ENCODE assay signal across 26 cellular contexts in the genomic region with DNA sequence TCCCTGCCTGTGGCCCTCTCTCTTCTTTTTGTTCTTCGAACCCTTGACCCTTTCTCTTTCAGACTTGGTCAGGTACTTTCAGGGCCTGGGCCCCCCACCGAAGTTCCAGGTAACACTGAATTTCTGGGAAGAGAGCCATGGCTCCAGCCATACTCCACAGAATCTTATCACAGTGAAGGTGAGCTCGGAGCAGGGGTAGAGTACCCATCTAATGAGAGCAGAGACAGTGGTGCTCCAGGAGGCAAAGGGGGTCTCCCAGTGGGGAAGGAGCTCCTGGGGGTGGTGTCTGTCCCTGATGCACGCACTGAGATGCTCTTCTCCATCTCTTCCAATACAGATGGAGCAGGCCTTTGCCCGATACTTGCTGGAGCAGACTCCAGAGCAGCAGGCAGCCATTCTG. TPM values are rescaled to one million over a fixed set of nuclear protein-coding genes. Genes with fewer than 3 reads are reported as not detected.
DNase-seq lines count a peak whose midpoint lies in the region; ATAC-seq, FAIRE-seq and TF ChIP-seq lines count a peak whose summit lies in the region.
"Had no signal": no experiment of that assay in that cellular context is flagged by ENCODE, and none has a peak within 500 bp of the region (broad histone marks: within the 10 kb centered on the region; RNA-seq: fewer than 3 reads in every experiment).

No MANE protein-coding gene starts in this region.

- no peaks in the 10 kb centered on the region for H3K9me3 Mint-ChIP-seq in MCF 10A (ENCODE audit: unreplicated experiment)
- H3K9me3 Mint-ChIP-seq in dendritic cell treated with granulocyte-macrophage colony-stimulating factor and Interleukin-4, amounts not matched to agents 40 ng/mL and 50 ng/mL, for 4 days: no peaks in the 10 kb centered on the region
- no peaks in the 10 kb centered on the region for H3K9me3 Mint-ChIP-seq in stimulated activated memory B cell treated with anti-CD40 and anti-IgM and Interleukin-4, amounts not matched to agents 10 μg/mL and 1 μg/mL and 100 μg/mL, for 72 hours
- H3K9me3 Mint-ChIP-seq: brain had no signal

- DNase-seq in MCF 10A (ENCODE audit: unreplicated experiment) (no peak), breast epithelium (ENCODE audit: low spot score in 2 of 2) (no peak), RWPE1 (ENCODE audit: low spot score) (no peak), uterus (no peak), H54 (ENCODE audit: insufficient read length, low spot score) (no peak)
- DNase-seq: activated gamma-delta T cell treated with Interleukin-2 at 50 U/mL for 16 hours, amniotic stem cell, DMS153, Karpas-422, NCI-H1436, NCI-H2081, NCI-H226, NCI-H69, ovary, PC-9, T-helper 2 cell, tibial artery had no signal

- H3K4me3 ChIP-seq in breast epithelium (no peak overlapping the region), uterus (no peak overlapping the region)
- H3K4me3 ChIP-seq: gastroesophageal sphincter, hepatocyte, mucosa of descending colon, ovary, PC-9, tibial artery had no signal

- no TSS peak for BruUV-seq in MCF 10A (replicated peaks; lab: Mats Ljungman, UMichigan)

- H3K4me3 Mint-ChIP-seq in MCF 10A (ENCODE audit: unreplicated experiment): no peak overlapping the region
- H3K4me3 Mint-ChIP-seq in dendritic cell treated with granulocyte-macrophage colony-stimulating factor and Interleukin-4, amounts not matched to agents 40 ng/mL and 50 ng/mL, for 4 days: no peak overlapping the region
- no peak overlapping the region for H3K4me3 Mint-ChIP-seq in stimulated activated memory B cell treated with anti-CD40 and anti-IgM and Interleukin-4, amounts not matched to agents 10 μg/mL and 1 μg/mL and 100 μg/mL, for 72 hours
- H3K4me3 Mint-ChIP-seq: brain had no signal

- POLR2A ChIA-PET in MCF 10A (lab: Yijun Ruan, JAX): interaction anchor here (0.7 kb wide), 1 partner anchor 175 kb away, joined by 3 read pairs; no protein-coding TSS in a partner anchor
- POLR2A ChIA-PET in RWPE1 (lab: Yijun Ruan, JAX; ENCODE audit: low non-redundant PET): no interaction called here

- H3K27ac ChIP-seq in breast epithelium (no peak overlapping the region), RWPE1 (peak overlapping the region; percentile 22), uterus (no peak overlapping the region)
- H3K27ac ChIP-seq: gastroesophageal sphincter, hepatocyte, ovary, PC-9, tibial artery had no signal

- no peak for ATAC-seq in stimulated activated memory B cell treated with anti-CD40 and anti-IgM and Interleukin-4, amounts not matched to agents 10 μg/mL and 1 μg/mL and 100 μg/mL, for 72 hours
- ATAC-seq: activated CD4-positive, CD25-positive, alpha-beta regulatory T cell treated with anti-CD3 and anti-CD28 coated beads, Interleukin-2, amount 50 U/mL, for 24 hours; gastroesophageal sphincter; mucosa of descending colon; Right ventricle myocardium inferior had no signal

- no peaks in the 10 kb centered on the region for H3K9me3 ChIP-seq in breast epithelium
- H3K9me3 ChIP-seq in uterus: no peaks in the 10 kb centered on the region
- H3K9me3 ChIP-seq: gastroesophageal sphincter, mucosa of descending colon, ovary, tibial artery had no signal

- H3K36me3 ChIP-seq in breast epithelium (no peaks in the 10 kb centered on the region), uterus (no peaks in the 10 kb centered on the region)
- H3K36me3 ChIP-seq: ovary had no signal

- H3K4me1 ChIP-seq in breast epithelium (peaks cover 0 to 5% of the 10 kb centered on the region in 2 donors), uterus (peaks cover 7% of the 10 kb centered on the region in 2 donors)

- FAIRE-seq in H54 (lab: Jason Lieb, UNC): no peak
- FAIRE-seq: GM12892 had no signal

- CTCF ChIA-PET in MCF 10A (lab: Yijun Ruan, JAX): interaction anchor here (0.6 to 1.6 kb wide), 3 partner anchors 30 to 75 kb away, joined by 3 to 4 read pairs (median 3); partner anchors contain the start of gene PSME1
- CTCF ChIA-PET in RWPE1 (lab: Yijun Ruan, JAX): interaction anchor here (0.5 kb wide), 1 partner anchor 22 kb away, joined by 3 read pairs; no protein-coding TSS in a partner anchor

- intact Hi-C loops in MCF 10A (cut with micrococcal nuclease) (no loop called here), breast epithelium (cut with DNase I; ENCODE audit: low total_unique reads) (no loop called here), uterus (cut with DNase I; ENCODE audit: low total_unique reads) (no loop called here)
- intact Hi-C loops in dendritic cell treated with granulocyte-macrophage colony-stimulating factor and Interleukin-4, amounts not matched to agents 40 ng/mL and 50 ng/mL, for 4 days (cut with micrococcal nuclease): no loop called here

- H3K27me3 ChIP-seq in breast epithelium (no peaks in the 10 kb centered on the region), uterus (no peaks in the 10 kb centered on the region)
- H3K27me3 ChIP-seq: gastroesophageal sphincter, hepatocyte, ovary, tibial artery had no signal

- H3K27ac Mint-ChIP-seq in MCF 10A (ENCODE audit: low read depth, unreplicated experiment): peak overlapping the region; percentile 64
- peak overlapping the region; percentile 82 for H3K27ac Mint-ChIP-seq in dendritic cell treated with granulocyte-macrophage colony-stimulating factor and Interleukin-4, amounts not matched to agents 40 ng/mL and 50 ng/mL, for 4 days
- peak overlapping the region; percentile 36 for H3K27ac Mint-ChIP-seq in stimulated activated memory B cell treated with anti-CD40 and anti-IgM and Interleukin-4, amounts not matched to agents 10 μg/mL and 1 μg/mL and 100 μg/mL, for 72 hours

- TF ChIP-seq CTCF in MCF 10A (IDR thresholded peaks at IDR 0.05; ENCODE audit: unreplicated experiment): no peak
- no peak for TF ChIP-seq CTCF in breast epithelium (IDR thresholded peaks at IDR 0.05)
- no peak for TF ChIP-seq CTCF in RWPE1 (conservative IDR thresholded peaks at IDR 0.05; ENCODE audit: low read depth)
- TF ChIP-seq CTCF in uterus (IDR thresholded peaks at IDR 0.05): no peak

- TF ChIP-seq POLR2A in breast epithelium (IDR thresholded peaks at IDR 0.05) (no peak), uterus (IDR thresholded peaks at IDR 0.05) (no peak), H54 (IDR thresholded peaks at IDR 0.05; ENCODE audit: low read depth, low read length) (no peak)

- no peaks in the 10 kb centered on the region for H3K27me3 Mint-ChIP-seq in MCF 10A (ENCODE audit: insufficient read depth, unreplicated experiment)
- H3K27me3 Mint-ChIP-seq in dendritic cell treated with granulocyte-macrophage colony-stimulating factor and Interleukin-4, amounts not matched to agents 40 ng/mL and 50 ng/mL, for 4 days: peaks cover 2% of the 10 kb centered on the region
- H3K27me3 Mint-ChIP-seq in stimulated activated memory B cell treated with anti-CD40 and anti-IgM and Interleukin-4, amounts not matched to agents 10 μg/mL and 1 μg/mL and 100 μg/mL, for 72 hours: no peaks in the 10 kb centered on the region

- H3K36me3 Mint-ChIP-seq in MCF 10A (ENCODE audit: insufficient read depth, unreplicated experiment): peaks cover 53% of the 10 kb centered on the region
- H3K36me3 Mint-ChIP-seq in dendritic cell treated with granulocyte-macrophage colony-stimulating factor and Interleukin-4, amounts not matched to agents 40 ng/mL and 50 ng/mL, for 4 days (ENCODE audit: low read depth): peaks cover 96% of the 10 kb centered on the region
- H3K36me3 Mint-ChIP-seq in stimulated activated memory B cell treated with anti-CD40 and anti-IgM and Interleukin-4, amounts not matched to agents 10 μg/mL and 1 μg/mL and 100 μg/mL, for 72 hours: peaks cover 83% of the 10 kb centered on the region

- H3K4me1 Mint-ChIP-seq in MCF 10A (ENCODE audit: insufficient read depth, unreplicated experiment): peaks cover 12% of the 10 kb centered on the region
- peaks cover 84% of the 10 kb centered on the region for H3K4me1 Mint-ChIP-seq in dendritic cell treated with granulocyte-macrophage colony-stimulating factor and Interleukin-4, amounts not matched to agents 40 ng/mL and 50 ng/mL, for 4 days (ENCODE audit: low read depth)
- peaks cover 45% of the 10 kb centered on the region for H3K4me1 Mint-ChIP-seq in stimulated activated memory B cell treated with anti-CD40 and anti-IgM and Interleukin-4, amounts not matched to agents 10 μg/mL and 1 μg/mL and 100 μg/mL, for 72 hours

RNA-seq across cellular contexts. Expression of gene IRF9, which starts 4.7 kb away (rescaled TPM):
- total RNA-seq in MCF 10A (2022) (13.6 and 23.8 TPM in 2 replicates), breast epithelium (10 to 100 TPM; 44.6 to 76.0 (median 54.7) TPM), uterus (100 to 1,000 TPM in 1 of 4 donors, 10 to 100 TPM in 3; 33.2 to 205 (median 67.2) TPM)

RNA-seq across cellular contexts. Expression of gene REC8, which starts 6.1 kb away (rescaled TPM):
- total RNA-seq in MCF 10A (2022): 6.1 and 12.1 TPM in 2 replicates
- total RNA-seq in breast epithelium: 10 to 100 TPM in 1 of 3 donors, 1 to 10 TPM in 2; 2.9 to 10.2 (median 6.6) TPM
- 10 to 100 TPM in 3 of 4 donors, 1 to 10 TPM in 1; 9.5 to 54.3 (median 42.1) TPM for total RNA-seq in uterus

RNA-seq across cellular contexts. Expression of gene RNF31, which starts 18.5 kb away (rescaled TPM):
- total RNA-seq in MCF 10A (2022): 62.2 and 67.4 TPM in 2 replicates
- total RNA-seq in breast epithelium: 10 to 100 TPM; 29.1 to 43.8 (median 41.0) TPM
- total RNA-seq in uterus: 100 to 1,000 TPM in 1 of 4 donors, 10 to 100 TPM in 3; 17.7 to 106 (median 57.9) TPM

RNA-seq across cellular contexts. Expression of gene PSME2, which starts 19.4 kb away (rescaled TPM):
- total RNA-seq in MCF 10A (2022) (134 and 135 TPM in 2 replicates), breast epithelium (10 to 100 TPM; 22.1 to 69.2 (median 62.1) TPM), uterus (100 to 1,000 TPM in 1 of 4 donors, 10 to 100 TPM in 3; 16.9 to 113 (median 25.7) TPM)

RNA-seq across cellular contexts. Expression of gene IPO4, which starts 22.8 kb away (rescaled TPM):
- 57.2 and 100 TPM in 2 replicates for total RNA-seq in MCF 10A (2022)
- 10 to 100 TPM; 17.0 to 41.6 (median 21.7) TPM for total RNA-seq in breast epithelium
- total RNA-seq in uterus: 10 to 100 TPM in 3 of 4 donors, 1 to 10 TPM in 1; 3.1 to 33.7 (median 29.6) TPM
